In the genomic region with DNA sequence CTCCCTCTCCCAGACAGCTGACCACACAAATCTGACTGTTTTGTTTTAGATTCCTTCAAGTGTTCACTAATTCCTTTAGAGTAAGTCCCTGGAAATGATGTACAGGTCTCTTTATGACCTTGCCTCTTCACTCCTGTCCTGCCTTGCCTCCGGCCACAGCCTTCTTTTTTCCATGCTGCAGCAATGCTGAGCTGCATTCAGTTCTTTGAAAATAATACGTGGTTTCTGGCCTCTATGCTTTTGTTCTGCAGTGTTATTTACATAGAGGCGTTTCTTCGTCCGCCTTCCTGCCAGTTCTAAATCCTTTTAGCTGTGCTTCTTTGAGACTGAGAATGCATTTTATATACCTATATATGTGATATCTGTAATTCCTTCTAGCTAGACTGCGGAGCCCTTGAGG, we compare ENCODE assay signal across 21 cellular contexts.
"Had no signal": no experiment of that assay in that cellular context is flagged by ENCODE, and none has a peak within 500 bp of the region (broad histone marks: within the 10 kb centered on the region; RNA-seq: fewer than 3 reads in every experiment).

No MANE protein-coding gene starts in this region.

- H3K4me3 Mint-ChIP-seq: activated CD8-positive, alpha-beta T cell treated with anti-CD3 and anti-CD28 coated beads for 36 hours; activated naive CD8-positive, alpha-beta T cell treated with anti-CD3 and anti-CD28 coated beads, Interleukin-2, amount 10 ng/mL, durations not matched to agents 7 days and 5 days; IgD-negative memory B cell; T-helper 1 cell treated with Interleukin-12 subunit alpha and Interleukin-12 subunit beta and Interleukin-4 antibody, amounts not matched to agents 30 μg/mL and 1 μg/mL, for 36 hours had no signal

- H3K9me3 Mint-ChIP-seq: activated CD8-positive, alpha-beta T cell treated with anti-CD3 and anti-CD28 coated beads for 36 hours; activated naive CD8-positive, alpha-beta T cell treated with anti-CD3 and anti-CD28 coated beads, Interleukin-2, amount 10 ng/mL, durations not matched to agents 7 days and 5 days; T-helper 1 cell treated with Interleukin-12 subunit alpha and Interleukin-12 subunit beta and Interleukin-4 antibody, amounts not matched to agents 30 μg/mL and 1 μg/mL, for 36 hours had no signal

- H3K27me3 Mint-ChIP-seq: activated naive CD8-positive, alpha-beta T cell treated with anti-CD3 and anti-CD28 coated beads, Interleukin-2, amount 10 ng/mL, durations not matched to agents 7 days and 5 days had no signal

- ATAC-seq: activated CD4-positive, CD25-positive, alpha-beta regulatory T cell treated with anti-CD3 and anti-CD28 coated beads, Interleukin-2, amount 50 U/mL, for 24 hours; activated CD8-positive, alpha-beta T cell treated with anti-CD3 and anti-CD28 coated beads for 36 hours; body of pancreas; PC-3 had no signal

- DNase-seq: activated CD4-positive, alpha-beta T cell treated with anti-CD3 and anti-CD28 coated beads for 4 hours; activated CD8-positive, alpha-beta memory T cell treated with anti-CD3 and anti-CD28 coated beads, Interleukin-2, amount 50 U/mL, for 4 hours; activated CD8-positive, alpha-beta T cell treated with anti-CD3 and anti-CD28 coated beads for 36 hours; activated naive CD4-positive, alpha-beta T cell treated with anti-CD3 and anti-CD28 coated beads, Interleukin-2, amount 50 U/mL, for 16 hours; activated naive CD8-positive, alpha-beta T cell treated with anti-CD3 and anti-CD28 coated beads, Interleukin-2, amount 10 ng/mL, durations not matched to agents 7 days and 5 days; aorta; body of pancreas; KG1; NCI-H1092; NCI-H1417; NCI-H1694; NCI-H2029; NCI-H2107; NCI-H2171 treated with DMSO at 0.1 percent for 48 hours; NCI-H226; NCI-H526; PC-3; SHP77 treated with DMSO at 0.1 percent for 48 hours had no signal

- H3K36me3 Mint-ChIP-seq: activated naive CD8-positive, alpha-beta T cell treated with anti-CD3 and anti-CD28 coated beads, Interleukin-2, amount 10 ng/mL, durations not matched to agents 7 days and 5 days; IgD-negative memory B cell had no signal

- H3K4me1 Mint-ChIP-seq: activated naive CD8-positive, alpha-beta T cell treated with anti-CD3 and anti-CD28 coated beads, Interleukin-2, amount 10 ng/mL, durations not matched to agents 7 days and 5 days; IgD-negative memory B cell had no signal

- H3K27ac Mint-ChIP-seq: activated CD8-positive, alpha-beta T cell treated with anti-CD3 and anti-CD28 coated beads for 36 hours; activated naive CD8-positive, alpha-beta T cell treated with anti-CD3 and anti-CD28 coated beads, Interleukin-2, amount 10 ng/mL, durations not matched to agents 7 days and 5 days; IgD-negative memory B cell; T-helper 1 cell treated with Interleukin-12 subunit alpha and Interleukin-12 subunit beta and Interleukin-4 antibody, amounts not matched to agents 30 μg/mL and 1 μg/mL, for 36 hours had no signal
